ENCODE assay signal across 27 cellular contexts in the genomic region with DNA sequence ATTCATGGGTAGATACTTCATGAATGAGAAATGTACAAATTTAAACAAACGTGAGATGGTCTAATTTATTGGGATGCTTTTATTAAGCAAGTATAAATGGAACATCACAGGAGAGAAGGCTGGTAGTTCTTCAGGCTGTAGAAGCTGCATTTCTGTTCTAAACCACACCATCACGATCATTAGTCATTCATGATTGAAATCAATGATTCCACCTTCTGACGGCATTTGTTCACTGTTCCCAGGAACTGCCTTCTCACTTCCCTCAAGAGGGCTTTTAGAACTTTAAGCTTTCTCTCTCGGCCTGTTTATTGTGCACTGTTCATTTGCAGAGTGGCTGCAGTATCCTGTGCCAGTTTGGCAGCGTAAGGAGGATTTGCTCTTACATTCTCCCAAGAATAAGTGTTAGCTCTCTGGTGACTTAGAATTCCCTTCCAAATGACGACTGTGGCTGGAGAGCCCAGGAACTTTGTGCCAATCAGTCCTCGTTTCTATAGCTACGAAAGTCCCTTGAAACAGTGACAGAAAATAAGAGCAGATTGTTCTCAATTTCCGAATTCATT. TPM values are rescaled to one million over a fixed set of nuclear protein-coding genes. Genes with fewer than 3 reads are reported as not detected.
A peak's percentile ranks its signal among the peaks of the same experiment; 100 is the strongest.
DNase-seq lines count a peak whose midpoint lies in the region; ATAC-seq and TF ChIP-seq lines count a peak whose summit lies in the region.
"Had no signal": no experiment of that assay in that cellular context is flagged by ENCODE, and none has a peak within 500 bp of the region (broad histone marks: within the 10 kb centered on the region; RNA-seq: fewer than 3 reads in every experiment).

No MANE protein-coding gene starts in this region.

- peaks cover 71% of the 10 kb centered on the region for H3K4me1 Mint-ChIP-seq in HFFc6 (ENCODE audit: low read depth)
- H3K4me1 Mint-ChIP-seq in chondrocyte (ENCODE audit: low read depth): peaks cover 33% of the 10 kb centered on the region
- H3K4me1 Mint-ChIP-seq: activated T-helper 17 cell treated with anti-CD3 and anti-CD28 coated beads, Interleukin-2, amount 50 U/mL, for 72 hours; IgD-negative memory B cell; naive thymus-derived CD8-positive, alpha-beta T cell; stimulated activated naive B cell treated with anti-CD40 and anti-IgM and Interleukin-4, amounts not matched to agents 10 μg/mL and 1 μg/mL and 100 μg/mL, for 72 hours had no signal

- H3K27me3 Mint-ChIP-seq in HFFc6 (ENCODE audit: insufficient read depth): no peaks in the 10 kb centered on the region; the same call in 1 of the 2 replicates
- no peaks in the 10 kb centered on the region for H3K27me3 Mint-ChIP-seq in chondrocyte (ENCODE audit: low read depth)

- DNase-seq in HFFc6: no peak
- DNase-seq in cerebellar cortex (ENCODE audit: low spot score): peak; percentile 16
- peak; percentile 86 for DNase-seq in medulla oblongata (ENCODE audit: extremely low spot score)
- no peak for DNase-seq in thoracic aorta (ENCODE audit: low spot score)
- no peak for DNase-seq in NK-92 (lab: John Stamatoyannopoulos, UW; ENCODE audit: unreplicated experiment)
- DNase-seq in chondrocyte (ENCODE audit: low spot score): no peak
- DNase-seq in mesenteric fat pad (ENCODE audit: low spot score): no peak
- DNase-seq: body of pancreas; EL; endodermal cell; mesenchymal stem cell; naive thymus-derived CD8-positive, alpha-beta T cell; NCI-H1105; NCI-H2029; NCI-H2227 treated with DMSO at 0.1 percent for 48 hours; NCI-H748 treated with DMSO at 0.1 percent for 48 hours; right cardiac atrium; stimulated activated CD4-positive, alpha-beta T cell treated with anti-CD3 and anti-CD28 coated beads, Interleukin-4, amount 100 ng/mL, for 24 hours; stimulated activated naive B cell treated with anti-CD40 and anti-IgM and Interleukin-4, amounts not matched to agents 10 μg/mL and 1 μg/mL and 100 μg/mL, for 72 hours; T-helper 9 cell; testis had no signal

- no peaks in the 10 kb centered on the region for H3K27me3 ChIP-seq in thoracic aorta (replicated peaks; ENCODE audit: insufficient read depth)
- H3K27me3 ChIP-seq: body of pancreas, testis had no signal

- no peaks in the 10 kb centered on the region for H3K9me3 ChIP-seq in thoracic aorta
- H3K9me3 ChIP-seq: body of pancreas, testis had no signal

- peaks cover 5 to 23% of the 10 kb centered on the region in 2 donors for H3K4me1 ChIP-seq in thoracic aorta (ENCODE audit: control insufficient read depth in 1 of 2, low read depth in 2 of 2)
- H3K4me1 ChIP-seq: body of pancreas, testis had no signal

- ATAC-seq in thoracic aorta (ENCODE audit: insufficient number of reproducible peaks, low FRiP score, low read depth) (peak; percentile 66), HG03108 (IDR thresholded peaks at IDR 0.05; ENCODE audit: unreplicated experiment) (no peak)
- ATAC-seq: activated naive CD4-positive, alpha-beta T cell treated with anti-CD3 and anti-CD28 coated beads, Interleukin-2, amount 50 U/mL, for 72 hours; activated T-helper 17 cell treated with anti-CD3 and anti-CD28 coated beads, Interleukin-2, amount 50 U/mL, for 72 hours; body of pancreas; naive thymus-derived CD8-positive, alpha-beta T cell; right cardiac atrium; stimulated activated naive B cell treated with anti-CD40 and anti-IgM and Interleukin-4, amounts not matched to agents 10 μg/mL and 1 μg/mL and 100 μg/mL, for 72 hours; WTC11 had no signal

- peak overlapping the region; percentile 16 to 51 for H3K27ac ChIP-seq in thoracic aorta
- H3K27ac ChIP-seq: body of pancreas, testis had no signal

- TF ChIP-seq CTCF in HFFc6 (IDR thresholded peaks at IDR 0.05) (no peak), thoracic aorta (IDR thresholded peaks at IDR 0.05) (no peak), chondrocyte (IDR thresholded peaks at IDR 0.05) (no peak)

- H3K36me3 ChIP-seq in thoracic aorta: no peaks in the 10 kb centered on the region

- H3K4me3 ChIP-seq in thoracic aorta: peak overlapping the region; percentile 58
- H3K4me3 ChIP-seq: body of pancreas, testis had no signal

- H3K36me3 Mint-ChIP-seq in HFFc6 (ENCODE audit: low read depth) (peaks cover 5% of the 10 kb centered on the region; the same call in 1 of the 2 replicates), chondrocyte (ENCODE audit: low read depth) (no peaks in the 10 kb centered on the region)
- H3K36me3 Mint-ChIP-seq: activated naive CD4-positive, alpha-beta T cell treated with anti-CD3 and anti-CD28 coated beads, Interleukin-2, amount 50 U/mL, for 72 hours; IgD-negative memory B cell; naive thymus-derived CD8-positive, alpha-beta T cell; stimulated activated naive B cell treated with anti-CD40 and anti-IgM and Interleukin-4, amounts not matched to agents 10 μg/mL and 1 μg/mL and 100 μg/mL, for 72 hours; WTC11 had no signal

- H3K27ac Mint-ChIP-seq in HFFc6 (no peak overlapping the region), chondrocyte (ENCODE audit: unreplicated experiment) (no peak overlapping the region)
- H3K27ac Mint-ChIP-seq: activated naive CD4-positive, alpha-beta T cell treated with anti-CD3 and anti-CD28 coated beads, Interleukin-2, amount 50 U/mL, for 72 hours; activated T-helper 17 cell treated with anti-CD3 and anti-CD28 coated beads, Interleukin-2, amount 50 U/mL, for 72 hours; endodermal cell; IgD-negative memory B cell; naive thymus-derived CD8-positive, alpha-beta T cell; stimulated activated naive B cell treated with anti-CD40 and anti-IgM and Interleukin-4, amounts not matched to agents 10 μg/mL and 1 μg/mL and 100 μg/mL, for 72 hours; WTC11 had no signal

- H3K4me3 Mint-ChIP-seq in HFFc6 (peak overlapping the region; percentile 29; the same call in 1 of the 2 replicates), chondrocyte (ENCODE audit: unreplicated experiment) (no peak overlapping the region)
- H3K4me3 Mint-ChIP-seq: activated T-helper 17 cell treated with anti-CD3 and anti-CD28 coated beads, Interleukin-2, amount 50 U/mL, for 72 hours; endodermal cell; naive thymus-derived CD8-positive, alpha-beta T cell; stimulated activated naive B cell treated with anti-CD40 and anti-IgM and Interleukin-4, amounts not matched to agents 10 μg/mL and 1 μg/mL and 100 μg/mL, for 72 hours; WTC11 had no signal

- H3K9me3 Mint-ChIP-seq in HFFc6 (no peaks in the 10 kb centered on the region), chondrocyte (ENCODE audit: low read depth) (peaks cover 10% of the 10 kb centered on the region)
- H3K9me3 Mint-ChIP-seq: activated naive CD4-positive, alpha-beta T cell treated with anti-CD3 and anti-CD28 coated beads, Interleukin-2, amount 50 U/mL, for 72 hours; activated T-helper 17 cell treated with anti-CD3 and anti-CD28 coated beads, Interleukin-2, amount 50 U/mL, for 72 hours; endodermal cell; IgD-negative memory B cell had no signal

RNA-seq across cellular contexts. Expression of gene MFAP3L, which starts 54.7 kb away (rescaled TPM):
- total RNA-seq in HFFc6 (2021; fragmentation: NEBNext Ultra II Directional; extraction: Animal tissue kit (Norgen Biotek cat#: 25700)): 1 to 10 TPM in 5 of 6 experiments, under 1 TPM in 1; 0.94 to 6.4 (median 2.1) TPM
- total RNA-seq in thoracic aorta (10 to 100 TPM; 11.4 to 15.2 TPM), chondrocyte (6.8 to 19.4 TPM (median 13.1 TPM) in 3 replicates), mesenteric fat pad (3.6 TPM)
- total RNA-seq: OCI-LY7 had no signal

Comparison
In these comparisons a context has a peak if more than half of its experiments do, and no peak if none do; other contexts are left out.
1. DNase-seq: peak in cerebellar cortex (single experiment) and medulla oblongata (single experiment); none in HFFc6 (single experiment), thoracic aorta (single experiment), NK-92 (single experiment), chondrocyte (single experiment) and mesenteric fat pad (single experiment).